ENCODE assay signal across 20 cellular contexts in genomic region chr4:92658318-92658717, GRCh38.
"Had no signal": no experiment of that assay in that cellular context is flagged by ENCODE, and none has a peak within 500 bp of the region (broad histone marks: within the 10 kb centered on the region; RNA-seq: fewer than 3 reads in every experiment).

No MANE protein-coding gene starts in this region.

- DNase-seq: IMR-90, Karpas-422, KG1, MG63, NCI-H1092, NCI-H1105 treated with DMSO at 0.1 percent for 48 hours, NCI-H1417 treated with DMSO at 0.1 percent for 48 hours, NCI-H146, NCI-H187, NCI-H2029, NCI-H2081 treated with DMSO at 0.1 percent for 48 hours, NCI-H2171, NCI-H226, NCI-H446, NCI-H510A, NCI-H524 treated with DMSO at 0.1 percent for 48 hours, SHP77 had no signal

- H3K27ac ChIP-seq: RWPE1, SK-N-MC had no signal

- H3K9me3 ChIP-seq: MG63 had no signal

- ATAC-seq: HepG2 had no signal

- H3K27me3 ChIP-seq: MG63 had no signal

- H3K4me3 ChIP-seq: MG63, SK-N-MC had no signal

- H3K36me3 ChIP-seq: MG63 had no signal
